24 cellular contexts compared by ENCODE assay signal in genomic region chr12:57540998-57541397, GRCh38.
"Had no signal": no experiment of that assay in that cellular context is flagged by ENCODE, and none has a peak within 500 bp of the region (broad histone marks: within the 10 kb centered on the region; RNA-seq: fewer than 3 reads in every experiment).

No MANE protein-coding gene starts in this region.

- H3K4me3 ChIP-seq: breast epithelium, gastroesophageal sphincter, left lung, mucosa of descending colon, right atrium auricular region, skin epidermis had no signal

- ATAC-seq: activated T-helper 17 cell treated with anti-CD3 and anti-CD28 coated beads, Interleukin-2, amount 50 U/mL, for 72 hours; effector memory CD8-positive, alpha-beta T cell; gastroesophageal sphincter; left lung; natural killer cell treated with Interleukin-12 subunit alpha and Interleukin-12 subunit beta and Interleukin-15 and Interleukin-18, amount 100 ng/mL, for 72 hours had no signal

- H3K9me3 ChIP-seq: breast epithelium, gastroesophageal sphincter, left lung, mucosa of descending colon, right atrium auricular region had no signal

- DNase-seq: activated CD4-positive, alpha-beta T cell treated with anti-CD3 and anti-CD28 coated beads, Interleukin-2, amount 50 U/mL, for 4 hours; activated CD4-positive, CD25-positive, alpha-beta regulatory T cell treated with anti-CD3 and anti-CD28 coated beads, Interleukin-2, amount 50 U/mL, for 72 hours; activated naive CD4-positive, alpha-beta T cell treated with Interleukin-2 at 50 U/mL for 16 hours; activated T-cell treated with anti-CD3 and anti-CD28 coated beads for 4 hours; anterior cingulate cortex; cerebellar nuclear complex; effector memory CD8-positive, alpha-beta T cell; left lung; mammary epithelial cell; mucosa of descending colon; nucleus accumbens; stimulated activated CD4-positive, alpha-beta T cell treated with anti-CD3 and anti-CD28 coated beads, Interleukin-4, amount 100 ng/mL, for 24 hours; stimulated activated naive CD4-positive, alpha-beta T cell treated with Interleukin-2 at 50 U/mL for 16 hours; T-helper 1 cell; T1000; trophoblast cell had no signal

- H3K36me3 ChIP-seq: breast epithelium had no signal

- H3K27ac Mint-ChIP-seq: dendritic cell treated with granulocyte-macrophage colony-stimulating factor and Interleukin-4, amounts not matched to agents 40 ng/mL and 50 ng/mL, for 4 days; effector memory CD8-positive, alpha-beta T cell; natural killer cell treated with Interleukin-12 subunit alpha and Interleukin-12 subunit beta and Interleukin-15 and Interleukin-18, amount 100 ng/mL, for 72 hours had no signal

- H3K9me3 Mint-ChIP-seq: activated T-helper 17 cell treated with anti-CD3 and anti-CD28 coated beads, Interleukin-2, amount 50 U/mL, for 72 hours; dendritic cell treated with granulocyte-macrophage colony-stimulating factor and Interleukin-4, amounts not matched to agents 40 ng/mL and 50 ng/mL, for 4 days; effector memory CD8-positive, alpha-beta T cell; natural killer cell treated with Interleukin-12 subunit alpha and Interleukin-12 subunit beta and Interleukin-15 and Interleukin-18, amount 100 ng/mL, for 72 hours had no signal

- H3K36me3 Mint-ChIP-seq: natural killer cell treated with Interleukin-12 subunit alpha and Interleukin-12 subunit beta and Interleukin-15 and Interleukin-18, amount 100 ng/mL, for 72 hours had no signal

- H3K27ac ChIP-seq: breast epithelium, epithelial cell of prostate, gastroesophageal sphincter, left lung, right atrium auricular region, skin epidermis had no signal

- H3K4me3 Mint-ChIP-seq: activated T-helper 17 cell treated with anti-CD3 and anti-CD28 coated beads, Interleukin-2, amount 50 U/mL, for 72 hours; dendritic cell treated with granulocyte-macrophage colony-stimulating factor and Interleukin-4, amounts not matched to agents 40 ng/mL and 50 ng/mL, for 4 days; effector memory CD8-positive, alpha-beta T cell; natural killer cell treated with Interleukin-12 subunit alpha and Interleukin-12 subunit beta and Interleukin-15 and Interleukin-18, amount 100 ng/mL, for 72 hours had no signal

- H3K27me3 Mint-ChIP-seq: activated T-helper 17 cell treated with anti-CD3 and anti-CD28 coated beads, Interleukin-2, amount 50 U/mL, for 72 hours; dendritic cell treated with granulocyte-macrophage colony-stimulating factor and Interleukin-4, amounts not matched to agents 40 ng/mL and 50 ng/mL, for 4 days; effector memory CD8-positive, alpha-beta T cell; natural killer cell treated with Interleukin-12 subunit alpha and Interleukin-12 subunit beta and Interleukin-15 and Interleukin-18, amount 100 ng/mL, for 72 hours had no signal

- H3K27me3 ChIP-seq: breast epithelium, gastroesophageal sphincter, left lung, right atrium auricular region had no signal
